ENCODE assay signal across 17 cellular contexts in the genomic region with DNA sequence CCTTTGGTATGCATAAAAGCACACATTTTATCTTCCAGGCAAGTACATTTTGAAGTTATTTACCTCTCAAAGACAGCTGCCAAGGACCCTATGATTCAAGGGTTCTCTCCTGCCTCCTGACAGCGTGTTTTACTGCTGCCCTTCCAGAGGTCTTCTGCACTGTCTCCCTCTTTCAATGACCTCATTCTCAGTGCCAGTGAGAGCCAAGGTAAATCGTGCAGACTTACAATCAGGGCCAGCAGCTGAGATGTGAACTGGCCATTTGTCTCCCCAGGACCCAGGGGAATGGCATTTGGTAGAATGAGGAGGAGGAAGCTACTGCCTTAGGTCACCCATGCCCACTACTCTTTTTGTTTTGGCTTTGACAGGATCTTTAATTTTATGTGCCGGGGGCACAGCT.
DNase-seq lines count a peak whose midpoint lies in the region; ATAC-seq and TF ChIP-seq lines count a peak whose summit lies in the region.
"Had no signal": no experiment of that assay in that cellular context is flagged by ENCODE, and none has a peak within 500 bp of the region (broad histone marks: within the 10 kb centered on the region; RNA-seq: fewer than 3 reads in every experiment).

No MANE protein-coding gene starts in this region.

- no peak for TF ChIP-seq CTCF in HEK293 (tag by site-specific recombination; IDR thresholded peaks at IDR 0.05)
- TF ChIP-seq CTCF in thoracic aorta (IDR thresholded peaks at IDR 0.05): no peak

- CTCF ChIA-PET in HEK293 (lab: Yijun Ruan, JAX): interaction anchor here (0.6 to 1.4 kb wide), 2 partner anchors 299 to 431 kb away, joined by 4 to 5 read pairs; no protein-coding TSS in a partner anchor

- ATAC-seq in thoracic aorta (ENCODE audit: insufficient number of reproducible peaks, low FRiP score, low read depth) (no peak), GM19467 (IDR thresholded peaks at IDR 0.05; ENCODE audit: unreplicated experiment) (no peak), GM19397 (IDR thresholded peaks at IDR 0.05; ENCODE audit: unreplicated experiment) (no peak)

- H3K4me1 ChIP-seq in HEK293 (ENCODE audit: control insufficient read depth, insufficient read depth, low read length): peaks cover 10% of the 10 kb centered on the region
- peaks cover 11 to 39% of the 10 kb centered on the region in 2 donors for H3K4me1 ChIP-seq in thoracic aorta (ENCODE audit: control insufficient read depth in 1 of 2, low read depth in 2 of 2)

- no peaks in the 10 kb centered on the region for H3K9me3 ChIP-seq in HEK293 (ENCODE audit: control insufficient read depth, insufficient read depth, low read depth, low read length)
- H3K9me3 ChIP-seq in thoracic aorta: no peaks in the 10 kb centered on the region

- no peak overlapping the region for H3K4me3 ChIP-seq in HEK293 (ENCODE audit: low read depth, low read length)
- no peak overlapping the region for H3K4me3 ChIP-seq in thoracic aorta

- H3K36me3 ChIP-seq in HEK293 (ENCODE audit: control insufficient read depth in 2 of 2, insufficient read depth in 1 of 2, low read length in 2 of 2) (no peaks in the 10 kb centered on the region), thoracic aorta (no peaks in the 10 kb centered on the region)

- DNase-seq in NCI-H2029 treated with DMSO at 0.1 percent for 48 hours (lab: John Stamatoyannopoulos, UW) (peak; percentile 63), left kidney (ENCODE audit: low read depth, low spot score) (peak; percentile 60), thoracic aorta (ENCODE audit: low spot score) (no peak), epidermal melanocyte (ENCODE audit: insufficient read length, low spot score) (no peak)
- DNase-seq: ACHN; C1 segment of cervical spinal cord; Calu3; CD4-positive, alpha-beta T cell; DMS 273 treated with DMSO at 0.1 percent for 48 hours; DMS79 treated with DMSO at 0.1 percent for 48 hours; EL; HCEC 1CT; KBM-7 had no signal

- POLR2A ChIA-PET in HEK293 (lab: Yijun Ruan, JAX): no interaction called here

- H3K27me3 ChIP-seq in thoracic aorta (replicated peaks; ENCODE audit: insufficient read depth): no peaks in the 10 kb centered on the region

- H3K27ac ChIP-seq in HEK293 (ENCODE audit: extremely low read depth, low read depth, low read length) (no peak overlapping the region), thoracic aorta (peak overlapping the region; percentile 1 to 69)
- H3K27ac ChIP-seq: HL-60 had no signal

TF ChIP-seq in HEK293, 187 proteins besides CTCF, POLR2A, EP300 and RAD21:
- TF ChIP-seq, protein P1, sequence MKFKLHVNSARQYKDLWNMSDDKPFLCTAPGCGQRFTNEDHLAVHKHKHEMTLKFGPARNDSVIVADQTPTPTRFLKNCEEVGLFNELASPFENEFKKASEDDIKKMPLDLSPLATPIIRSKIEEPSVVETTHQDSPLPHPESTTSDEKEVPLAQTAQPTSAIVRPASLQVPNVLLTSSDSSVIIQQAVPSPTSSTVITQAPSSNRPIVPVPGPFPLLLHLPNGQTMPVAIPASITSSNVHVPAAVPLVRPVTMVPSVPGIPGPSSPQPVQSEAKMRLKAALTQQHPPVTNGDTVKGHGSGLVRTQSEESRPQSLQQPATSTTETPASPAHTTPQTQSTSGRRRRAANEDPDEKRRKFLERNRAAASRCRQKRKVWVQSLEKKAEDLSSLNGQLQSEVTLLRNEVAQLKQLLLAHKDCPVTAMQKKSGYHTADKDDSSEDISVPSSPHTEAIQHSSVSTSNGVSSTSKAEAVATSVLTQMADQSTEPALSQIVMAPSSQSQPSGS (tag by site-specific recombination; IDR thresholded peaks at IDR 0.05; ENCODE audit: low read depth): peak; percentile 52
- TF ChIP-seq ZNF324 (tag by site-specific recombination; IDR thresholded peaks at IDR 0.05): no peak

Comparison
In these comparisons a context has a peak if more than half of its experiments do, and no peak if none do; other contexts are left out.
1. DNase-seq: peak in NCI-H2029 treated with DMSO at 0.1 percent for 48 hours (single experiment) and left kidney (single experiment); none in thoracic aorta (single experiment) and epidermal melanocyte (single experiment).